In the genomic region with DNA sequence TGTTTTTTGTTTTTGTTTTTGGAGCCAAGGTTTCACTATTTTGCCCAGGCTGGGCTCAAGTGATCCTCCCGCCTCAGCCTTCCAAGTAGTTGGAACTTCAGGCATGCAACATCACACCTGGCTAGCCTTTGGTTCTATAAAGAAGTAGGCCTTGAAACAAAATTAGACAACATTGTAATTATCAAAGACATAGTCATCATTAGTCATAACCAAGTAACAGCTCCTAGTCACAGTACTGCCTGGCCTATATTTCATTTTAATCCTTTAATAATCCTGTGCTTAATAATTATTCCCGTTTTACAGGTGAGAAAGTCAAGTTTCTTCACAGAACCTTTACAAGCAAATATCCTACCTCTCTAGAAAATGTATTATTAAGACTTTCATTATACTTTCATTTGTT, we compare ENCODE assay signal across 27 cellular contexts. TPM values are rescaled to one million over a fixed set of nuclear protein-coding genes. Genes with fewer than 3 reads are reported as not detected.
"Had no signal": no experiment of that assay in that cellular context is flagged by ENCODE, and none has a peak within 500 bp of the region (broad histone marks: within the 10 kb centered on the region; RNA-seq: fewer than 3 reads in every experiment).

No MANE protein-coding gene starts in this region.

- H3K36me3 ChIP-seq: uterus, WERI-Rb-1 had no signal

- H3K4me3 ChIP-seq: body of pancreas, coronary artery, dorsolateral prefrontal cortex, heart right ventricle, left lung, lung, mucosa of descending colon, thoracic aorta, uterus had no signal

- DNase-seq: activated CD4-positive, alpha-beta T cell treated with anti-CD3 and anti-CD28 coated beads for 48 hours; activated CD4-positive, alpha-beta T cell treated with anti-CD3 and anti-CD28 coated beads, Interleukin-2, amount 50 U/mL, for 48 hours; activated CD8-positive, alpha-beta memory T cell treated with anti-CD3 and anti-CD28 coated beads for 24 hours; activated effector memory CD4-positive, alpha-beta T cell treated with Interleukin-2 at 50 U/mL for 16 hours; activated naive CD4-positive, alpha-beta T cell treated with Interleukin-2 at 50 U/mL for 16 hours; aorta; dorsolateral prefrontal cortex; effector memory CD4-positive, alpha-beta T cell; erythroblast; heart right ventricle; kidney glomerular epithelial cell; left lung; retina; small intestine; stimulated activated CD4-positive, alpha-beta T cell treated with anti-CD3 and anti-CD28 coated beads, Interleukin-4, amount 100 ng/mL, for 24 hours; T-helper 9 cell; WERI-Rb-1 had no signal

- H3K4me1 ChIP-seq: body of pancreas, left lung, uterus had no signal

- H3K9me3 ChIP-seq: body of pancreas, heart right ventricle, left lung, mucosa of descending colon, thoracic aorta, uterus had no signal

- H3K27ac ChIP-seq: body of pancreas, coronary artery, dorsolateral prefrontal cortex, heart right ventricle, left lung, thoracic aorta, uterus, WERI-Rb-1 had no signal

- H3K27me3 ChIP-seq: body of pancreas, dorsolateral prefrontal cortex, heart right ventricle, left lung, uterus had no signal

- ATAC-seq: activated CD4-positive, CD25-positive, alpha-beta regulatory T cell treated with anti-CD3 and anti-CD28 coated beads, Interleukin-2, amount 50 U/mL, for 24 hours; body of pancreas; left lung; mucosa of descending colon; stimulated activated effector memory CD8-positive, alpha-beta T cell treated with anti-CD3 and anti-CD28 coated beads, Interleukin-12 subunit alpha, Interleukin-12 subunit beta, amount 100 ng/mL, for 72 hours had no signal

RNA-seq across cellular contexts. Expression of a gene that starts 52.3 kb away (rescaled TPM):
- total RNA-seq: body of pancreas, glomerular endothelial cell, mucosa of descending colon, progenitor cell of endocrine pancreas had no signal
